Comparison of ENCODE assay signal across 9 cellular contexts in genomic region chr6:137736048-137736846, GRCh38.
DNase-seq lines count a peak whose midpoint lies in the region; ATAC-seq and TF ChIP-seq lines count a peak whose summit lies in the region.
"Had no signal": no experiment of that assay in that cellular context is flagged by ENCODE, and none has a peak within 500 bp of the region (broad histone marks: within the 10 kb centered on the region; RNA-seq: fewer than 3 reads in every experiment).

No MANE protein-coding gene starts in this region.

- H3K4me1 ChIP-seq in PC-9 (replicated peaks; ENCODE audit: insufficient read depth) (peaks cover 28% of the 10 kb centered on the region), stomach (peaks cover 0 to 26% (median 12%) of the 10 kb centered on the region in 4 donors)

- no peaks in the 10 kb centered on the region for H3K27me3 Mint-ChIP-seq in activated T-helper 17 cell treated with anti-CD3 and anti-CD28 coated beads, Interleukin-2, amount 50 U/mL, for 72 hours

- H3K27ac ChIP-seq in PC-9 (no peak overlapping the region), stomach (no peak overlapping the region)

- H3K36me3 Mint-ChIP-seq in activated T-helper 17 cell treated with anti-CD3 and anti-CD28 coated beads, Interleukin-2, amount 50 U/mL, for 72 hours (ENCODE audit: low read depth): no peaks in the 10 kb centered on the region

- peak; percentile 86 for ATAC-seq in GM18498 (IDR thresholded peaks at IDR 0.05; ENCODE audit: unreplicated experiment)
- ATAC-seq in GM19455 (IDR thresholded peaks at IDR 0.05; ENCODE audit: unreplicated experiment): peak; percentile 68
- ATAC-seq in HG03175 (IDR thresholded peaks at IDR 0.05; ENCODE audit: unreplicated experiment): peak; percentile 65
- ATAC-seq in activated T-helper 17 cell treated with anti-CD3 and anti-CD28 coated beads, Interleukin-2, amount 50 U/mL, for 72 hours (replicated peaks): peak; percentile 90

- TF ChIP-seq EP300 in stomach (IDR thresholded peaks at IDR 0.05): no peak

- no peak overlapping the region for H2AFZ ChIP-seq in PC-9

- H3K4me3 ChIP-seq in PC-9 (no peak overlapping the region), stomach (no peak overlapping the region)

- TF ChIP-seq POLR2A in stomach (IDR thresholded peaks at IDR 0.05): no peak

- DNase-seq in amygdala (lab: John Stamatoyannopoulos, UW) (no peak), PC-9 (no peak), DMS79 (lab: John Stamatoyannopoulos, UW) (no peak), stomach (no peak)
- DNase-seq: NCI-H524 had no signal

- H3K4me2 ChIP-seq in PC-9: no peak overlapping the region

- CTCF ChIA-PET in PC-9 (lab: Charles Lee): no interaction called here

- H3K27me3 ChIP-seq in PC-9 (ENCODE audit: insufficient read depth, low read depth) (no peaks in the 10 kb centered on the region), stomach (no peaks in the 10 kb centered on the region)

- no peaks in the 10 kb centered on the region for H3K79me2 ChIP-seq in PC-9 (ENCODE audit: low read depth)

- H3K36me3 ChIP-seq in PC-9 (ENCODE audit: low read depth) (no peaks in the 10 kb centered on the region), stomach (no peaks in the 10 kb centered on the region)

- H3K9me3 Mint-ChIP-seq in activated T-helper 17 cell treated with anti-CD3 and anti-CD28 coated beads, Interleukin-2, amount 50 U/mL, for 72 hours: no peaks in the 10 kb centered on the region

- WGBS in stomach, 5 donors: 71 to 88% (median 85%) methylated on average over 6 of the region's 6 CpGs

- H3K4me1 Mint-ChIP-seq in activated T-helper 17 cell treated with anti-CD3 and anti-CD28 coated beads, Interleukin-2, amount 50 U/mL, for 72 hours: peaks cover 21% of the 10 kb centered on the region

- H3K9me3 ChIP-seq in PC-9 (ENCODE audit: insufficient read depth, low read depth) (no peaks in the 10 kb centered on the region), stomach (no peaks in the 10 kb centered on the region)

- H3K27ac Mint-ChIP-seq in activated T-helper 17 cell treated with anti-CD3 and anti-CD28 coated beads, Interleukin-2, amount 50 U/mL, for 72 hours: peak overlapping the region; percentile 32

- POLR2A ChIA-PET in PC-9 (lab: Charles Lee; ENCODE audit: unreplicated experiment): interaction anchor here (0.6 kb wide), 1 partner anchor 14 kb away, joined by 3 read pairs; no protein-coding TSS in a partner anchor

- H3K9me2 ChIP-seq in PC-9 (ENCODE audit: insufficient read depth): no peaks in the 10 kb centered on the region

- peak overlapping the region; percentile 32 for H3K4me3 Mint-ChIP-seq in activated T-helper 17 cell treated with anti-CD3 and anti-CD28 coated beads, Interleukin-2, amount 50 U/mL, for 72 hours

- no peaks in the 10 kb centered on the region for H4K20me1 ChIP-seq in PC-9 (ENCODE audit: insufficient read depth)

- intact Hi-C loops in PC-9 (cut with micrococcal nuclease; ENCODE audit: unreplicated experiment) (no loop called here), stomach (cut with DNase I; ENCODE audit: low total_unique reads) (no loop called here)

- no TSS peak for BruUV-seq in PC-9 (replicated peaks; lab: Mats Ljungman, UMichigan)

- peaks cover 21% of the 10 kb centered on the region; the same call in 1 of the 2 replicates for H3F3A ChIP-seq in PC-9 (ENCODE audit: insufficient read depth, low read depth)

- TF ChIP-seq CTCF in PC-9 (conservative IDR thresholded peaks at IDR 0.05): no peak
- no peak for TF ChIP-seq CTCF in stomach (IDR thresholded peaks at IDR 0.05)
